15 cellular contexts compared by ENCODE assay signal in the genomic region with DNA sequence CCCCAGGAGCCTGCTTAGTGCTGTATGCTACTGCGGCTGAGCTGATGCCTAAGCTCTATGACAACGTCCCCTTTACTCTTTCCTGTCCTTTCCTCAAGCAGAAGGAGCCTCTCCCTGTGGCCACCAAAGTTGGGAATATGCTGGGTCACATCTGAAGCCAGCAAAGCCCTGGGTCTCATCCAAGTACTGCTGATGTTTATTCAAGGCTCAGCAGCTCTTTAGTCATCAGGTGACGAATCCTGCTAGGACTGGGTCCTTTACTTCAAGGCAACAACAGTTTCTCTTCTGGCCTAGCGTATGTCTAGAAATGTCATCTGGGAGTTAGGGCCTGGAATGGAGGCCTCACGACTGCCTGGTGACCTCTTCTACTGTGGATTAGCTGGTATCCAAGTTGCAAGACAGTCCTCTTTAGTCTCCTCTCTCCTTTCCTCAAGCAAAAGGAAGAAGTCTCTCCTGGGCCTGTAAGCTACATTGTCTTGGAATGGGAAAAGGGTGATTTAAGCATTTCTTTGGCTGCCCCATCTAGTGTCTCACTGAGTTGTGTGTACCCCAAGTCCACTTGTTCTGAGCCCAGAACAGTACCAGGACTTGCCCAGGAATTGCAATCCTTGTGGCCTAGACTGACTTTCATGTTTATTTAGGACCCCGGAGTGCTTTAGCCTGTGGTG.
DNase-seq lines count a peak whose midpoint lies in the region; TF ChIP-seq lines count a peak whose summit lies in the region.
"Had no signal": no experiment of that assay in that cellular context is flagged by ENCODE, and none has a peak within 500 bp of the region (broad histone marks: within the 10 kb centered on the region; RNA-seq: fewer than 3 reads in every experiment).

No MANE protein-coding gene starts in this region.

- no TSS peak for BruUV-seq in OCI-LY7 (replicated peaks; lab: Mats Ljungman, UMichigan)

- peaks cover 5% of the 10 kb centered on the region for H3K9me3 ChIP-seq in MG63
- no peaks in the 10 kb centered on the region for H3K9me3 ChIP-seq in OCI-LY7 (ENCODE audit: low read length)
- H3K9me3 ChIP-seq: neutrophil, tibial nerve had no signal

- H3K9me2 ChIP-seq in OCI-LY7 (ENCODE audit: insufficient read depth, low read length), result no peaks in the 10 kb centered on the region

- no peak overlapping the region for H3K4me2 ChIP-seq in OCI-LY7 (ENCODE audit: low read length)

- CTCF ChIA-PET in OCI-LY7 (lab: Charles Lee; ENCODE audit: unreplicated experiment), result no interaction called here

- H3K4me3 ChIP-seq in MG63 (no peak overlapping the region), OCI-LY7 (ENCODE audit: low read depth, low read length, poor library complexity, severe bottlenecking) (no peak overlapping the region)
- H3K4me3 ChIP-seq: tibial nerve had no signal

- H3K27ac ChIP-seq in OCI-LY7 (ENCODE audit: low read depth, low read length, poor library complexity, severe bottlenecking), result no peak overlapping the region
- H3K27ac ChIP-seq: neutrophil, tibial nerve had no signal

- H3K4me1 ChIP-seq in OCI-LY7 (ENCODE audit: insufficient read depth, low read length, poor library complexity, severe bottlenecking), result no peaks in the 10 kb centered on the region
- H3K4me1 ChIP-seq: tibial nerve had no signal

- H3K36me3 ChIP-seq in MG63, result peaks cover 2% of the 10 kb centered on the region; the same call in 1 of the 2 replicates
- H3K36me3 ChIP-seq in OCI-LY7 (ENCODE audit: insufficient read depth, low read length), result no peaks in the 10 kb centered on the region
- H3K36me3 ChIP-seq: neutrophil, tibial nerve had no signal

- no peak for TF ChIP-seq CTCF in OCI-LY7 (conservative IDR thresholded peaks at IDR 0.05; ENCODE audit: low read length)

- H3K79me2 ChIP-seq in OCI-LY7 (ENCODE audit: insufficient read depth, low read depth, low read length), result no peaks in the 10 kb centered on the region

- no peak overlapping the region for H2AFZ ChIP-seq in OCI-LY7 (ENCODE audit: low read length)

- DNase-seq in AG08396 (ENCODE audit: low spot score), result peak; percentile 77
- DNase-seq in MG63, result peak; percentile 75
- DNase-seq in dermis blood vessel endothelial cell, result peak; percentile 35
- DNase-seq in mucosa of gallbladder (ENCODE audit: low spot score), result peak; percentile 56
- DNase-seq in NCI-H2196 treated with DMSO at 0.1 percent for 48 hours (lab: John Stamatoyannopoulos, UW; ENCODE audit: unreplicated experiment), result no peak
- no peak for DNase-seq in OCI-LY7 (ENCODE audit: low spot score)
- DNase-seq in stimulated activated CD4-positive, alpha-beta T cell treated with anti-CD3 and anti-CD28 coated beads, Interleukin-1b, Interleukin-23, amount 100 ng/mL, for 48 hours, result no peak
- no peak for DNase-seq in NCI-H748 treated with DMSO at 0.1 percent for 48 hours (lab: John Stamatoyannopoulos, UW)
- DNase-seq: activated naive CD4-positive, alpha-beta T cell; C1 segment of cervical spinal cord; effector memory CD8-positive, alpha-beta T cell; kidney; stimulated activated CD4-positive, alpha-beta T cell treated with anti-CD3 and anti-CD28 coated beads, Interleukin-4, amount 100 ng/mL, for 24 hours had no signal

- H3K27me3 ChIP-seq in MG63, result no peaks in the 10 kb centered on the region
- H3K27me3 ChIP-seq: tibial nerve had no signal

- intact Hi-C loops in OCI-LY7 (cut with micrococcal nuclease; ENCODE audit: unreplicated experiment), result no loop called here

- H4K20me1 ChIP-seq in OCI-LY7 (ENCODE audit: insufficient read depth, low read length), result no peaks in the 10 kb centered on the region

- POLR2A ChIA-PET in OCI-LY7 (lab: Charles Lee), result no interaction called here

Comparison
In these comparisons a context has a peak if more than half of its experiments do, and no peak if none do; other contexts are left out.
1. DNase-seq: peak in AG08396 (single experiment), MG63 (single experiment), dermis blood vessel endothelial cell (single experiment) and mucosa of gallbladder (single experiment); none in NCI-H2196 treated with DMSO at 0.1 percent for 48 hours (single experiment), OCI-LY7 (single experiment), stimulated activated CD4-positive, alpha-beta T cell treated with anti-CD3 and anti-CD28 coated beads, Interleukin-1b, Interleukin-23, amount 100 ng/mL, for 48 hours (single experiment) and NCI-H748 treated with DMSO at 0.1 percent for 48 hours (single experiment).